23 cellular contexts compared by ENCODE assay signal in genomic region chr14:31018057-31018645, GRCh38. TPM values are rescaled to one million over a fixed set of nuclear protein-coding genes. Genes with fewer than 3 reads are reported as not detected.
DNase-seq lines count a peak whose midpoint lies in the region; ATAC-seq, FAIRE-seq and TF ChIP-seq lines count a peak whose summit lies in the region.
"Had no signal": no experiment of that assay in that cellular context is flagged by ENCODE, and none has a peak within 500 bp of the region (broad histone marks: within the 10 kb centered on the region; RNA-seq: fewer than 3 reads in every experiment).

No MANE protein-coding gene starts in this region.

- H3K18ac ChIP-seq in H1 (ENCODE audit: extremely low read depth, low read length) (no peak overlapping the region), neuronal stem cell (ENCODE audit: low read length) (no peak overlapping the region)

- H3K56ac ChIP-seq in H1 (replicated peaks; ENCODE audit: insufficient read length, low read depth, low read length): no peak overlapping the region

- H4K20me1 ChIP-seq in H1 (replicated peaks in 1 of 2; ENCODE audit: control insufficient read depth in 1 of 2, insufficient read depth in 2 of 2, low read length in 2 of 2): peaks cover 10 to 17% of the 10 kb centered on the region in 2 experiments

- H4K91ac ChIP-seq in H1 (replicated peaks; ENCODE audit: insufficient read length, low read length): no peak overlapping the region
- H4K91ac ChIP-seq in neuronal stem cell (ENCODE audit: low read depth, low read length, poor library complexity): no peak overlapping the region

- no peaks in the 10 kb centered on the region for H3K9me3 Mint-ChIP-seq in activated CD4-positive, alpha-beta memory T cell treated with anti-CD3 and anti-CD28 coated beads for 36 hours
- H3K9me3 Mint-ChIP-seq: CD4-positive, CD25-positive, alpha-beta regulatory T cell; HFFc6; IgD-negative memory B cell had no signal

- no peaks in the 10 kb centered on the region for H3K27me3 Mint-ChIP-seq in activated CD4-positive, alpha-beta memory T cell treated with anti-CD3 and anti-CD28 coated beads for 36 hours
- H3K27me3 Mint-ChIP-seq: CD4-positive, CD25-positive, alpha-beta regulatory T cell; IgD-negative memory B cell had no signal

- peaks cover 32 to 96% of the 10 kb centered on the region in 2 experiments for H3K79me2 ChIP-seq in H1 (ENCODE audit: control insufficient read depth in 1 of 2, insufficient read depth in 2 of 2, low read length in 2 of 2)

- peak; percentile 31 for ATAC-seq in left ventricle myocardium superior
- ATAC-seq in Right ventricle myocardium superior (ENCODE audit: poor library complexity): no peak
- no peak for ATAC-seq in foreskin keratinocyte

- no peak overlapping the region for H3K4ac ChIP-seq in H1 (replicated peaks; ENCODE audit: insufficient read length, low read depth, low read length)
- H3K4ac ChIP-seq in neuronal stem cell (ENCODE audit: low read length): no peak overlapping the region

- TF ChIP-seq RAD21 in H1 (IDR thresholded peaks at IDR 0.05 in 1 of 2, conservative IDR thresholded peaks at IDR 0.05 in 1 of 2; ENCODE audit: low read depth in 2 of 2, low read length in 2 of 2): no peak

- H3K9ac ChIP-seq in H1 (replicated peaks in 1 of 4; ENCODE audit: extremely low read depth in 1 of 4, low read depth in 3 of 4, low read length in 3 of 4) (no peak overlapping the region), neuronal stem cell (ENCODE audit: low read depth, low read length, poor library complexity) (peak overlapping the region; percentile 53)

- H3K9me3 ChIP-seq in H1 (ENCODE audit: insufficient read depth in 2 of 2, low read depth in 1 of 2, low read length in 1 of 2) (no peaks in the 10 kb centered on the region), neuronal stem cell (replicated peaks in 1 of 2; ENCODE audit: control insufficient read depth in 2 of 2, insufficient read depth in 1 of 2, low read depth in 1 of 2, low read length in 2 of 2) (peaks cover 2 to 19% of the 10 kb centered on the region in 2 donors)
- H3K9me3 ChIP-seq: HAP-1 had no signal

- H4K8ac ChIP-seq in H1 (ENCODE audit: extremely low read depth, insufficient read depth, low read length) (peak overlapping the region; percentile 57), neuronal stem cell (ENCODE audit: low read depth, low read length) (no peak overlapping the region)

- H2AK5ac ChIP-seq in H1 (ENCODE audit: low read depth, low read length): no peak overlapping the region
- H2AK5ac ChIP-seq in neuronal stem cell (ENCODE audit: low read depth, low read length): no peak overlapping the region

- TF ChIP-seq POLR2A in H1 (IDR thresholded peaks at IDR 0.05; ENCODE audit: control extremely low read depth in 1 of 2, low read depth in 2 of 2, low read length in 2 of 2) (no peak; a peak in 1 of 3 replicates), erythroblast (IDR thresholded peaks at IDR 0.05; ENCODE audit: low read length) (no peak)

- no peak overlapping the region for H3K4me3 ChIP-seq in H1 (ENCODE audit: extremely low read depth in 1 of 4, insufficient read depth in 2 of 4, low read depth in 3 of 4, low read length in 4 of 4)
- no peak overlapping the region for H3K4me3 ChIP-seq in neuronal stem cell (ENCODE audit: low read length in 2 of 2)
- H3K4me3 ChIP-seq: HAP-1 had no signal

- no peak overlapping the region for H3K14ac ChIP-seq in H1 (ENCODE audit: insufficient read length)
- no peak overlapping the region for H3K14ac ChIP-seq in neuronal stem cell (ENCODE audit: low read length)

- H4K5ac ChIP-seq in H1 (ENCODE audit: insufficient read length, low read depth, low read length): no peak overlapping the region

- H3K23me2 ChIP-seq in H1 (ENCODE audit: low read depth, low read length): no peaks in the 10 kb centered on the region

- no peak for DNase-seq in left ventricle myocardium superior
- DNase-seq in Right ventricle myocardium superior: no peak
- DNase-seq in H1 (ENCODE audit: low read depth in 1 of 2, low spot score in 2 of 2): no peak
- no peak for DNase-seq in neuronal stem cell (ENCODE audit: low spot score)
- no peak for DNase-seq in activated gamma-delta T cell treated with Interleukin-2 at 50 U/mL for 16 hours
- DNase-seq in foreskin keratinocyte: no peak
- no peak for DNase-seq in activated CD4-positive, alpha-beta memory T cell treated with anti-CD3 and anti-CD28 coated beads for 36 hours
- no peak for DNase-seq in erythroblast (lab: John Stamatoyannopoulos, UW)
- DNase-seq: 8988T; ACHN; CD4-positive, CD25-positive, alpha-beta regulatory T cell; HFFc6; NCI-H1048; NCI-H1417; NCI-H1694; NCI-H2029 treated with DMSO at 0.1 percent for 48 hours; NCI-H2227 treated with DMSO at 0.1 percent for 48 hours; NCI-H526 treated with DMSO at 0.1 percent for 48 hours; RPMI8226; SHP77 had no signal

- H2AFZ ChIP-seq in H1 (ENCODE audit: low read length) (no peak overlapping the region), neuronal stem cell (ENCODE audit: low read length) (no peak overlapping the region)

- H3K36me3 Mint-ChIP-seq in activated CD4-positive, alpha-beta memory T cell treated with anti-CD3 and anti-CD28 coated beads for 36 hours: peaks cover 2% of the 10 kb centered on the region

- no peaks in the 10 kb centered on the region for H3K27me3 ChIP-seq in H1 (replicated peaks in 1 of 4; ENCODE audit: control insufficient read depth in 3 of 4, extremely low read depth in 1 of 4, insufficient read depth in 3 of 4, low read length in 3 of 4)
- H3K27me3 ChIP-seq in neuronal stem cell (ENCODE audit: control insufficient read depth in 3 of 3, insufficient read depth in 3 of 3, low read depth in 1 of 3, low read length in 3 of 3): no peaks in the 10 kb centered on the region
- no peaks in the 10 kb centered on the region for H3K27me3 ChIP-seq in foreskin keratinocyte

- no peak overlapping the region for H2BK5ac ChIP-seq in H1 (ENCODE audit: low read depth, low read length)
- no peak overlapping the region for H2BK5ac ChIP-seq in neuronal stem cell (ENCODE audit: low read length)

- H3K36me3 ChIP-seq in H1 (ENCODE audit: control insufficient read depth in 2 of 4, insufficient read depth in 4 of 4, low read length in 3 of 4) (peaks cover 0 to 17% (median 4%) of the 10 kb centered on the region in 4 experiments; a peak in 3 of 8 replicates), neuronal stem cell (replicated peaks in 1 of 2; ENCODE audit: control insufficient read depth in 2 of 2, insufficient read depth in 2 of 2, low read length in 2 of 2) (peaks cover 8 to 58% of the 10 kb centered on the region in 2 donors)

- H3K27ac ChIP-seq in H1 (ENCODE audit: low read depth, low read length): no peak overlapping the region
- H3K27ac ChIP-seq in neuronal stem cell (replicated peaks; ENCODE audit: low read length): no peak overlapping the region
- H3K27ac ChIP-seq in foreskin keratinocyte: no peak overlapping the region

- H2BK120ac ChIP-seq in H1 (replicated peaks; ENCODE audit: low read depth, low read length): no peak overlapping the region
- H2BK120ac ChIP-seq in neuronal stem cell (ENCODE audit: low read depth, low read length): no peak overlapping the region

- intact Hi-C loops in left ventricle myocardium superior (cut with micrococcal nuclease): no loop called here
- intact Hi-C loops in Right ventricle myocardium superior (cut with DNase I): no loop called here
- intact Hi-C loops in activated CD4-positive, alpha-beta memory T cell treated with anti-CD3 and anti-CD28 coated beads for 36 hours (cut with micrococcal nuclease): no loop called here

- peaks cover 9% of the 10 kb centered on the region for H3K4me1 Mint-ChIP-seq in activated CD4-positive, alpha-beta memory T cell treated with anti-CD3 and anti-CD28 coated beads for 36 hours (ENCODE audit: low read depth)

- H3K27ac Mint-ChIP-seq in activated CD4-positive, alpha-beta memory T cell treated with anti-CD3 and anti-CD28 coated beads for 36 hours: no peak overlapping the region
- H3K27ac Mint-ChIP-seq: CD4-positive, CD25-positive, alpha-beta regulatory T cell; HFFc6; IgD-negative memory B cell had no signal

- H3K4me3 Mint-ChIP-seq in activated CD4-positive, alpha-beta memory T cell treated with anti-CD3 and anti-CD28 coated beads for 36 hours: no peak overlapping the region
- H3K4me3 Mint-ChIP-seq: CD4-positive, CD25-positive, alpha-beta regulatory T cell; HFFc6; IgD-negative memory B cell had no signal

- WGBS in H1 (ENCODE audit: extremely low coverage in 1 of 2, insufficient coverage in 1 of 2, insufficient read length in 1 of 2, insufficient replicate concordance in 2 of 2, low coverage in 1 of 2, low lambda C conversion rate in 2 of 2, missing lambda C conversion rate in 1 of 2), 2 experiments: 82% methylated on average over 6 of the region's 6 CpGs; no CpG with 5 or more reads in 1 of the 2 experiments
- no CpG with 5 or more reads among the region's 6 CpGs for WGBS in neuronal stem cell (ENCODE audit: extremely low coverage in 2 of 2, insufficient read length in 2 of 2, insufficient replicate concordance in 1 of 2), 2 donors

- FAIRE-seq in H1 (lab: Jason Lieb, UNC): no peak
- FAIRE-seq: D721Med had no signal

- H3K23ac ChIP-seq in H1 (ENCODE audit: insufficient read length) (no peak overlapping the region), neuronal stem cell (ENCODE audit: low read depth, low read length, poor library complexity) (no peak overlapping the region)

- H2BK20ac ChIP-seq in H1 (ENCODE audit: low read length): no peak overlapping the region

- H3K4me1 ChIP-seq in H1 (replicated peaks in 1 of 4; ENCODE audit: control insufficient read depth in 3 of 4, insufficient read depth in 4 of 4, low read length in 3 of 4) (peaks cover 0 to 2% (median 0%) of the 10 kb centered on the region in 4 experiments; a peak in 1 of 7 replicates), neuronal stem cell (ENCODE audit: control insufficient read depth in 2 of 2, insufficient read depth in 1 of 2, low read depth in 1 of 2, low read length in 2 of 2) (peaks cover 0 to 3% of the 10 kb centered on the region in 2 donors), foreskin keratinocyte (no peaks in the 10 kb centered on the region)
- H3K4me1 ChIP-seq: HAP-1 had no signal

- no peak for TF ChIP-seq EP300 in H1 (IDR thresholded peaks at IDR 0.05; ENCODE audit: borderline replicate concordance in 1 of 2, low read depth in 2 of 2, low read length in 2 of 2)

- H3K79me1 ChIP-seq in H1 (ENCODE audit: low read depth, low read length) (peaks cover 4% of the 10 kb centered on the region; the same call in 1 of the 2 replicates), neuronal stem cell (ENCODE audit: low read depth, low read length) (peaks cover 7% of the 10 kb centered on the region)

- H2BK12ac ChIP-seq in H1 (ENCODE audit: low read depth, low read length): no peak overlapping the region
- H2BK12ac ChIP-seq in neuronal stem cell (ENCODE audit: low read length): no peak overlapping the region

- H3K4me2 ChIP-seq in H1 (ENCODE audit: insufficient read depth in 1 of 2, low read depth in 2 of 2, low read length in 2 of 2) (no peak overlapping the region), neuronal stem cell (ENCODE audit: insufficient read depth, low read length, poor library complexity, severe bottlenecking) (no peak overlapping the region)

- H2BK15ac ChIP-seq in H1 (ENCODE audit: low read length) (no peak overlapping the region), neuronal stem cell (ENCODE audit: low read length) (no peak overlapping the region)

- no peak for TF ChIP-seq CTCF in H1 (IDR thresholded peaks at IDR 0.05; ENCODE audit: control extremely low read depth in 1 of 3, insufficient read depth in 1 of 3, low read depth in 1 of 3, low read length in 3 of 3)
- TF ChIP-seq CTCF in foreskin keratinocyte (conservative IDR thresholded peaks at IDR 0.05): no peak

- POLR2A ChIA-PET in H1 (lab: Charles Lee; ENCODE audit: partially characterized antibody): interaction anchor here (0.8 to 4.1 kb wide), 4 partner anchors 8 to 396 kb away, joined by 3 to 36 read pairs (median 3); partner anchors contain the start of genes AP4S1, SCFD1 and STRN3
- POLR2A ChIA-PET in activated CD4-positive, alpha-beta memory T cell treated with anti-CD3 and anti-CD28 coated beads for 36 hours (lab: Charles Lee): no interaction called here

- CTCF ChIA-PET in H1 (lab: Charles Lee; ENCODE audit: partially characterized antibody): interaction anchor here (0.6 to 1.4 kb wide), 4 partner anchors 16 to 64 kb away, joined by 3 to 4 read pairs (median 4); no protein-coding TSS in a partner anchor
- CTCF ChIA-PET in activated CD4-positive, alpha-beta memory T cell treated with anti-CD3 and anti-CD28 coated beads for 36 hours (lab: Charles Lee): interaction anchor here (2.0 kb wide), 1 partner anchor 37 kb away, joined by 5 read pairs; no protein-coding TSS in a partner anchor

RNA-seq across cellular contexts. Expression of gene AP4S1, which starts 7.3 kb away (rescaled TPM):
- total RNA-seq in left ventricle myocardium superior (6.4 TPM), Right ventricle myocardium superior (6.7 TPM), foreskin keratinocyte (5.5 and 5.7 TPM in 2 replicates)
- total RNA-seq in H1 (2021; fragmentation: NEBNext Ultra II Directional; extraction: Animal tissue kit (Norgen Biotek cat#: 25700)): 9.9 and 12.1 TPM in 2 replicates
- polyA plus RNA-seq in H1 (2011; rRNA removed) (2.5 and 2.8 TPM in 2 replicates), foreskin keratinocyte (5.1 and 6.0 TPM in 2 replicates)
- polyA plus RNA-seq in H1 (2011; cell fraction: cytosol; rRNA removed): 5.5 TPM
- 2.9 TPM for polyA plus RNA-seq in H1 (2011; cell fraction: nucleus; rRNA removed)
- 6.5 to 11.6 TPM (median 6.7 TPM) in 4 replicates for polyA plus RNA-seq in H1 (2012, experiment 1 of 2)
- 3.1 TPM for polyA plus RNA-seq in H1 (2012, experiment 2 of 2)
- polyA plus RNA-seq in H1 (2013, experiment 1 of 2): 8.4 TPM
- polyA plus RNA-seq in H1 (2013, experiment 2 of 2): 8.6 TPM
- polyA minus RNA-seq in H1 (2011; rRNA and poly(A)+ RNA removed): 3.4 and 4.3 TPM in 2 replicates
- polyA minus RNA-seq in H1 (2011; cell fraction: cytosol; rRNA and poly(A)+ RNA removed): 3.9 TPM
- 6.9 TPM for polyA minus RNA-seq in H1 (2011; cell fraction: nucleus; rRNA and poly(A)+ RNA removed)
- 4.8 TPM for polyA plus RNA-seq in neuronal stem cell (2013, experiment 1 of 2)
- polyA plus RNA-seq in neuronal stem cell (2013, experiment 2 of 2): 5.4 TPM
- 1 to 10 TPM; 3.9 to 5.9 TPM for total RNA-seq in activated CD4-positive, alpha-beta memory T cell treated with anti-CD3 and anti-CD28 coated beads for 36 hours

RNA-seq across cellular contexts. Expression of gene STRN3, which starts 8.0 kb away (rescaled TPM):
- total RNA-seq in left ventricle myocardium superior (52.2 TPM), Right ventricle myocardium superior (45.1 TPM), foreskin keratinocyte (35.8 and 40.7 TPM in 2 replicates)
- total RNA-seq in H1 (2021; fragmentation: NEBNext Ultra II Directional; extraction: Animal tissue kit (Norgen Biotek cat#: 25700)): 37.7 and 38.1 TPM in 2 replicates
- polyA plus RNA-seq in H1 (2011; rRNA removed) (4.8 and 8.7 TPM in 2 replicates), foreskin keratinocyte (6.5 and 8.1 TPM in 2 replicates)
- 12.4 TPM for polyA plus RNA-seq in H1 (2011; cell fraction: cytosol; rRNA removed)
- polyA plus RNA-seq in H1 (2011; cell fraction: nucleus; rRNA removed): 10.4 TPM
- polyA plus RNA-seq in H1 (2012, experiment 1 of 2): 18.6 to 30.3 TPM (median 23.1 TPM) in 4 replicates
- polyA plus RNA-seq in H1 (2012, experiment 2 of 2): 1.0 TPM
- 18.1 TPM for polyA plus RNA-seq in H1 (2013, experiment 1 of 2)
- polyA plus RNA-seq in H1 (2013, experiment 2 of 2): 17.7 TPM
- polyA minus RNA-seq in H1 (2011; rRNA and poly(A)+ RNA removed): 53.9 and 68.3 TPM in 2 replicates
- 40.5 TPM for polyA minus RNA-seq in H1 (2011; cell fraction: cytosol; rRNA and poly(A)+ RNA removed)
- 71.9 TPM for polyA minus RNA-seq in H1 (2011; cell fraction: nucleus; rRNA and poly(A)+ RNA removed)
- polyA plus RNA-seq in neuronal stem cell (2013, experiment 1 of 2): 25.3 TPM
- polyA plus RNA-seq in neuronal stem cell (2013, experiment 2 of 2): 24.7 TPM
- 10 to 100 TPM; 17.4 to 19.4 TPM for total RNA-seq in activated CD4-positive, alpha-beta memory T cell treated with anti-CD3 and anti-CD28 coated beads for 36 hours
